ENCODE assay signal across 2 cellular contexts in the genomic region with DNA sequence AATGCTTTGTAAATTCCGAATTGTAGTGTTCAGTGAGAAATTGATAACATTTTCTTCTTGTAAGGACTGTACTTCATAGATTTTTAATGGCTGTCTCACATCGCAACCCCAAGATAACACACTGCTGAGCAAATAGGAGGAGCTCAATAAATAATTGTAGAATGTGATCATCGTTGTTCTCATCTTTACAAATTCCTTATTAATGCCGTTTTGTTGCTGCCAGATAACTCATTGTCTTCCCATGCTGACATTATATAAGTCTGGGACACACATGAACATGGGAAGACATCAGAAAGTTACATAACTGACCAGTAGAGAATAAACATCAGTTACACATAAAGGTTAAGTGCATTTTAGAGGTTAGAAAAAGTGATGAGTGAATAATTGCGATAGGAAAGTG.
TF ChIP-seq lines count a peak whose summit lies in the region.

No MANE protein-coding gene starts in this region.

TF ChIP-seq in SK-N-SH, 30 proteins besides CTCF, POLR2A, EP300 and RAD21:
- TF ChIP-seq MEF2A (IDR thresholded peaks at IDR 0.05; ENCODE audit: borderline replicate concordance, low read depth) (no peak), ELF1 (IDR thresholded peaks at IDR 0.05) (no peak), GABPA (IDR thresholded peaks at IDR 0.05; ENCODE audit: low read depth) (no peak), JUND (IDR thresholded peaks at IDR 0.05) (no peak), EZH2phosphoT487 (IDR thresholded peaks at IDR 0.05; ENCODE audit: borderline replicate concordance, low read depth) (no peak), CHD2 (IDR thresholded peaks at IDR 0.05; ENCODE audit: low read length, partially characterized antibody) (no peak), TEAD4 (IDR thresholded peaks at IDR 0.05; ENCODE audit: borderline replicate concordance, insufficient read depth) (no peak), GATA2 (CRISPR knock-in tag; IDR thresholded peaks at IDR 0.05) (no peak)
- TF ChIP-seq, protein P1, sequence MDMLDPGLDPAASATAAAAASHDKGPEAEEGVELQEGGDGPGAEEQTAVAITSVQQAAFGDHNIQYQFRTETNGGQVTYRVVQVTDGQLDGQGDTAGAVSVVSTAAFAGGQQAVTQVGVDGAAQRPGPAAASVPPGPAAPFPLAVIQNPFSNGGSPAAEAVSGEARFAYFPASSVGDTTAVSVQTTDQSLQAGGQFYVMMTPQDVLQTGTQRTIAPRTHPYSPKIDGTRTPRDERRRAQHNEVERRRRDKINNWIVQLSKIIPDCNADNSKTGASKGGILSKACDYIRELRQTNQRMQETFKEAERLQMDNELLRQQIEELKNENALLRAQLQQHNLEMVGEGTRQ (IDR thresholded peaks at IDR 0.05; ENCODE audit: borderline replicate concordance, low read depth, low read length): no peak
- TF ChIP-seq, protein P2, sequence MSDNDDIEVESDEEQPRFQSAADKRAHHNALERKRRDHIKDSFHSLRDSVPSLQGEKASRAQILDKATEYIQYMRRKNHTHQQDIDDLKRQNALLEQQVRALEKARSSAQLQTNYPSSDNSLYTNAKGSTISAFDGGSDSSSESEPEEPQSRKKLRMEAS (IDR thresholded peaks at IDR 0.05; ENCODE audit: low read depth): no peak
- TF ChIP-seq, protein P3, sequence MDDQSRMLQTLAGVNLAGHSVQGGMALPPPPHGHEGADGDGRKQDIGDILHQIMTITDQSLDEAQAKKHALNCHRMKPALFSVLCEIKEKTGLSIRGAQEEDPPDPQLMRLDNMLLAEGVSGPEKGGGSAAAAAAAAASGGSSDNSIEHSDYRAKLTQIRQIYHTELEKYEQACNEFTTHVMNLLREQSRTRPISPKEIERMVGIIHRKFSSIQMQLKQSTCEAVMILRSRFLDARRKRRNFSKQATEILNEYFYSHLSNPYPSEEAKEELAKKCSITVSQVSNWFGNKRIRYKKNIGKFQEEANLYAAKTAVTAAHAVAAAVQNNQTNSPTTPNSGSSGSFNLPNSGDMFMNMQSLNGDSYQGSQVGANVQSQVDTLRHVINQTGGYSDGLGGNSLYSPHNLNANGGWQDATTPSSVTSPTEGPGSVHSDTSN (IDR thresholded peaks at IDR 0.05): no peak

TF ChIP-seq in SK-N-SH treated with all-trans-retinoic acid at 6 μM for 48 hours, 23 proteins besides CTCF, POLR2A, EP300 and RAD21:
- TF ChIP-seq ZFP30 (CRISPR knock-in tag; IDR thresholded peaks at IDR 0.05) (no peak), ZFP3 (CRISPR knock-in tag; IDR thresholded peaks at IDR 0.05) (no peak), ZNF70 (CRISPR knock-in tag; IDR thresholded peaks at IDR 0.05) (no peak), RARB (CRISPR knock-in tag; IDR thresholded peaks at IDR 0.05) (no peak), PPARA (CRISPR knock-in tag; IDR thresholded peaks at IDR 0.05; ENCODE audit: borderline replicate concordance) (no peak), CSDC2 (CRISPR knock-in tag; IDR thresholded peaks at IDR 0.05) (no peak), TCF4 (CRISPR knock-in tag; IDR thresholded peaks at IDR 0.05; ENCODE audit: borderline replicate concordance) (no peak), ISL1 (CRISPR knock-in tag; IDR thresholded peaks at IDR 0.05) (no peak), ARNTL (CRISPR knock-in tag; IDR thresholded peaks at IDR 0.05; ENCODE audit: borderline replicate concordance, low read depth) (no peak), GLIS3 (CRISPR knock-in tag; IDR thresholded peaks at IDR 0.05) (no peak)
- TF ChIP-seq, protein P4, sequence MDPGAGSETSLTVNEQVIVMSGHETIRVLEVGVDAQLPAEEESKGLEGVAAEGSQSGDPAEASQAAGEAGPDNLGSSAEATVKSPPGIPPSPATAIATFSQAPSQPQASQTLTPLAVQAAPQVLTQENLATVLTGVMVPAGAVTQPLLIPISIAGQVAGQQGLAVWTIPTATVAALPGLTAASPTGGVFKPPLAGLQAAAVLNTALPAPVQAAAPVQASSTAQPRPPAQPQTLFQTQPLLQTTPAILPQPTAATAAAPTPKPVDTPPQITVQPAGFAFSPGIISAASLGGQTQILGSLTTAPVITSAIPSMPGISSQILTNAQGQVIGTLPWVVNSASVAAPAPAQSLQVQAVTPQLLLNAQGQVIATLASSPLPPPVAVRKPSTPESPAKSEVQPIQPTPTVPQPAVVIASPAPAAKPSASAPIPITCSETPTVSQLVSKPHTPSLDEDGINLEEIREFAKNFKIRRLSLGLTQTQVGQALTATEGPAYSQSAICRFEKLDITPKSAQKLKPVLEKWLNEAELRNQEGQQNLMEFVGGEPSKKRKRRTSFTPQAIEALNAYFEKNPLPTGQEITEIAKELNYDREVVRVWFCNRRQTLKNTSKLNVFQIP (CRISPR knock-in tag; IDR thresholded peaks at IDR 0.05; ENCODE audit: borderline replicate concordance, low read depth): no peak
